28 cellular contexts compared by ENCODE assay signal in genomic region chr2:1977655-1978054, GRCh38.
"Had no signal": no experiment of that assay in that cellular context is flagged by ENCODE, and none has a peak within 500 bp of the region (broad histone marks: within the 10 kb centered on the region; RNA-seq: fewer than 3 reads in every experiment).

No MANE protein-coding gene starts in this region.

- FAIRE-seq: astrocyte, bronchial epithelial cell, endothelial cell of umbilical vein had no signal

- H3K36me3 ChIP-seq: brain microvascular endothelial cell, esophagus squamous epithelium had no signal

- H3K27me3 ChIP-seq: brain microvascular endothelial cell, dorsolateral prefrontal cortex, esophagus squamous epithelium had no signal

- H3K4me3 ChIP-seq: coronary artery, dorsolateral prefrontal cortex, esophagus squamous epithelium had no signal

- H3K27ac ChIP-seq: coronary artery, dorsolateral prefrontal cortex, epithelial cell of prostate, esophagus squamous epithelium, VCaP had no signal

- H3K9me3 ChIP-seq: esophagus squamous epithelium had no signal

- DNase-seq: activated CD4-positive, alpha-beta memory T cell treated with anti-CD3 and anti-CD28 coated beads, Interleukin-2, amount 10 ng/mL, durations not matched to agents 7 days and 5 days; activated CD4-positive, alpha-beta T cell treated with anti-CD3 and anti-CD28 coated beads for 1 hour; activated CD4-positive, alpha-beta T cell treated with anti-CD3 and anti-CD28 coated beads for 4 hours; activated CD4-positive, alpha-beta T cell treated with anti-CD3 and anti-CD28 coated beads, Interleukin-2, amount 10 ng/mL, durations not matched to agents 7 days and 5 days; activated CD4-positive, alpha-beta T cell treated with anti-CD3 and anti-CD28 coated beads, Interleukin-2, amount 50 U/mL, for 4 hours; activated CD8-positive, alpha-beta memory T cell treated with anti-CD3 and anti-CD28 coated beads for 24 hours; activated effector memory CD4-positive, alpha-beta T cell treated with Interleukin-2 at 50 U/mL for 16 hours; activated gamma-delta T cell treated with Interleukin-2 at 50 U/mL for 16 hours; activated naive CD4-positive, alpha-beta T cell treated with anti-CD3 and anti-CD28 coated beads, Interleukin-2, amount 50 U/mL, for 16 hours; activated naive CD4-positive, alpha-beta T cell treated with Interleukin-2 at 50 U/mL for 16 hours; activated T-cell treated with anti-CD3 and anti-CD28 coated beads, Interleukin-2, amount 50 U/mL, for 4 hours; amniotic stem cell; anterior cingulate cortex; brain microvascular endothelial cell; dorsolateral prefrontal cortex; effector memory CD4-positive, alpha-beta T cell; endodermal cell; esophagus squamous epithelium; foreskin melanocyte; T-helper 2 cell had no signal

- ATAC-seq: activated T-cell treated with anti-CD3 and anti-CD28 coated beads, Interleukin-2, amount 50 U/mL, for 4 hours; activated T-helper 17 cell treated with anti-CD3 and anti-CD28 coated beads, Interleukin-2, amount 50 U/mL, for 72 hours; WTC11 had no signal
